In genomic region chr14:21642683-21643082, GRCh38 we compare ENCODE assay signal across 1 cellular context.
TF ChIP-seq lines count a peak whose summit lies in the region.

No MANE protein-coding gene starts in this region.

TF ChIP-seq in GM23338, 12 proteins besides CTCF, POLR2A, EP300 and RAD21:
- TF ChIP-seq, protein P1, sequence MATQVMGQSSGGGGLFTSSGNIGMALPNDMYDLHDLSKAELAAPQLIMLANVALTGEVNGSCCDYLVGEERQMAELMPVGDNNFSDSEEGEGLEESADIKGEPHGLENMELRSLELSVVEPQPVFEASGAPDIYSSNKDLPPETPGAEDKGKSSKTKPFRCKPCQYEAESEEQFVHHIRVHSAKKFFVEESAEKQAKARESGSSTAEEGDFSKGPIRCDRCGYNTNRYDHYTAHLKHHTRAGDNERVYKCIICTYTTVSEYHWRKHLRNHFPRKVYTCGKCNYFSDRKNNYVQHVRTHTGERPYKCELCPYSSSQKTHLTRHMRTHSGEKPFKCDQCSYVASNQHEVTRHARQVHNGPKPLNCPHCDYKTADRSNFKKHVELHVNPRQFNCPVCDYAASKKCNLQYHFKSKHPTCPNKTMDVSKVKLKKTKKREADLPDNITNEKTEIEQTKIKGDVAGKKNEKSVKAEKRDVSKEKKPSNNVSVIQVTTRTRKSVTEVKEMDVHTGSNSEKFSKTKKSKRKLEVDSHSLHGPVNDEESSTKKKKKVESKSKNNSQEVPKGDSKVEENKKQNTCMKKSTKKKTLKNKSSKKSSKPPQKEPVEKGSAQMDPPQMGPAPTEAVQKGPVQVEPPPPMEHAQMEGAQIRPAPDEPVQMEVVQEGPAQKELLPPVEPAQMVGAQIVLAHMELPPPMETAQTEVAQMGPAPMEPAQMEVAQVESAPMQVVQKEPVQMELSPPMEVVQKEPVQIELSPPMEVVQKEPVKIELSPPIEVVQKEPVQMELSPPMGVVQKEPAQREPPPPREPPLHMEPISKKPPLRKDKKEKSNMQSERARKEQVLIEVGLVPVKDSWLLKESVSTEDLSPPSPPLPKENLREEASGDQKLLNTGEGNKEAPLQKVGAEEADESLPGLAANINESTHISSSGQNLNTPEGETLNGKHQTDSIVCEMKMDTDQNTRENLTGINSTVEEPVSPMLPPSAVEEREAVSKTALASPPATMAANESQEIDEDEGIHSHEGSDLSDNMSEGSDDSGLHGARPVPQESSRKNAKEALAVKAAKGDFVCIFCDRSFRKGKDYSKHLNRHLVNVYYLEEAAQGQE (IDR thresholded peaks at IDR 0.05; ENCODE audit: unreplicated experiment) = no peak
- no peak for TF ChIP-seq CREB1 (CRISPR knock-in tag; IDR thresholded peaks at IDR 0.05; ENCODE audit: low read depth)
- TF ChIP-seq, protein P2, sequence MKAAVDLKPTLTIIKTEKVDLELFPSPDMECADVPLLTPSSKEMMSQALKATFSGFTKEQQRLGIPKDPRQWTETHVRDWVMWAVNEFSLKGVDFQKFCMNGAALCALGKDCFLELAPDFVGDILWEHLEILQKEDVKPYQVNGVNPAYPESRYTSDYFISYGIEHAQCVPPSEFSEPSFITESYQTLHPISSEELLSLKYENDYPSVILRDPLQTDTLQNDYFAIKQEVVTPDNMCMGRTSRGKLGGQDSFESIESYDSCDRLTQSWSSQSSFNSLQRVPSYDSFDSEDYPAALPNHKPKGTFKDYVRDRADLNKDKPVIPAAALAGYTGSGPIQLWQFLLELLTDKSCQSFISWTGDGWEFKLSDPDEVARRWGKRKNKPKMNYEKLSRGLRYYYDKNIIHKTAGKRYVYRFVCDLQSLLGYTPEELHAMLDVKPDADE (IDR thresholded peaks at IDR 0.05) = no peak
- TF ChIP-seq ZNF114 (CRISPR knock-in tag; IDR thresholded peaks at IDR 0.05) = no peak
- no peak for TF ChIP-seq POLR2AphosphoS5 (IDR thresholded peaks at IDR 0.05; ENCODE audit: low read depth)
- TF ChIP-seq JUNB (IDR thresholded peaks at IDR 0.05; ENCODE audit: unreplicated experiment) = no peak
- no peak for TF ChIP-seq ZNF331 (CRISPR knock-in tag; IDR thresholded peaks at IDR 0.05; ENCODE audit: low read depth)
- TF ChIP-seq STAT1 (IDR thresholded peaks at IDR 0.05; ENCODE audit: unreplicated experiment) = no peak
- TF ChIP-seq EZH2phosphoT487 (IDR thresholded peaks at IDR 0.05; ENCODE audit: unreplicated experiment) = no peak
- TF ChIP-seq ZNF462 (CRISPR knock-in tag; IDR thresholded peaks at IDR 0.05) = no peak
- TF ChIP-seq EZH2 (IDR thresholded peaks at IDR 0.05; ENCODE audit: low read depth, unreplicated experiment) = no peak
- no peak for TF ChIP-seq NANOG (IDR thresholded peaks at IDR 0.05; ENCODE audit: borderline replicate concordance)
